Comparison of ENCODE assay signal across 20 cellular contexts in genomic region chr11:61883327-61883726, GRCh38. TPM values are rescaled to one million over a fixed set of nuclear protein-coding genes. Genes with fewer than 3 reads are reported as not detected.
DNase-seq lines count a peak whose midpoint lies in the region; ATAC-seq, FAIRE-seq and TF ChIP-seq lines count a peak whose summit lies in the region.
"Had no signal": no experiment of that assay in that cellular context is flagged by ENCODE, and none has a peak within 500 bp of the region (broad histone marks: within the 10 kb centered on the region; RNA-seq: fewer than 3 reads in every experiment).

No MANE protein-coding gene starts in this region.

- H2AK5ac ChIP-seq in mesendoderm (ENCODE audit: low read length): peak overlapping the region; percentile 32

- TF ChIP-seq CTCF in bronchial epithelial cell (IDR thresholded peaks at IDR 0.05; ENCODE audit: insufficient read depth, low read length, severe bottlenecking) (no peak), GM13976 (IDR thresholded peaks at IDR 0.05; ENCODE audit: borderline replicate concordance, control extremely low read depth, extremely low read depth, insufficient read depth, missing control alignments) (no peak)

- H2BK120ac ChIP-seq in mesendoderm (ENCODE audit: low read depth, low read length): no peak overlapping the region

- in situ Hi-C loops in GM13976 (cut with MboI; ENCODE audit: low sequenced_read_pairs, unreplicated experiment): no loop called here

- H4K8ac ChIP-seq in mesendoderm (ENCODE audit: low read depth, low read length): no peak overlapping the region

- H3K27me3 ChIP-seq in bronchial epithelial cell (ENCODE audit: control insufficient read depth, insufficient read depth, low read length) (no peaks in the 10 kb centered on the region), mesendoderm (ENCODE audit: insufficient read depth, low read length, poor library complexity) (no peaks in the 10 kb centered on the region)

- H3K4ac ChIP-seq in mesendoderm (ENCODE audit: low read depth, low read length): no peak overlapping the region

- H4K5ac ChIP-seq in mesendoderm (ENCODE audit: low read length): no peak overlapping the region

- H3K4me3 ChIP-seq in bronchial epithelial cell (ENCODE audit: low read depth, low read length) (no peak overlapping the region), mesendoderm (ENCODE audit: low read length) (no peak overlapping the region)
- H3K4me3 ChIP-seq: HAP-1 had no signal

- no peaks in the 10 kb centered on the region for H3K27me3 Mint-ChIP-seq in IgD-negative memory B cell

- H2BK5ac ChIP-seq in mesendoderm (ENCODE audit: low read length): no peak overlapping the region

- H3K27ac Mint-ChIP-seq in IgD-negative memory B cell: peak overlapping the region; percentile 8 to 33 (median 14)

- FAIRE-seq in bronchial epithelial cell (lab: Jason Lieb, UNC): peak; percentile 60
- FAIRE-seq: A204.1, GM12892 had no signal

- H3K36me3 Mint-ChIP-seq in IgD-negative memory B cell: peaks cover 2% of the 10 kb centered on the region

- no peak overlapping the region for H3K27ac ChIP-seq in mesendoderm (ENCODE audit: low read depth, low read length)
- H3K27ac ChIP-seq: KMS-11 had no signal

- H3K79me2 ChIP-seq in mesendoderm (ENCODE audit: control insufficient read depth, insufficient read depth, low read length): no peaks in the 10 kb centered on the region

- peaks cover 6% of the 10 kb centered on the region for H3K4me1 ChIP-seq in mesendoderm (ENCODE audit: control insufficient read depth, low read depth, low read length)

- DNase-seq in Ammon's horn (ENCODE audit: low spot score): peak; percentile 73
- no peak for DNase-seq in bronchial epithelial cell (ENCODE audit: low read depth)
- no peak for DNase-seq in mesendoderm
- DNase-seq in activated naive CD4-positive, alpha-beta T cell treated with anti-CD3 and anti-CD28 coated beads, Interleukin-2, amount 50 U/mL, for 16 hours: no peak
- no peak for DNase-seq in SK-N-DZ (ENCODE audit: low spot score)
- DNase-seq in GM13976 (ENCODE audit: low spot score): no peak
- DNase-seq: COR-L47, GF-D8, NCI-H1048, NCI-H1436 treated with DMSO at 0.1 percent for 48 hours, NCI-H2081, NCI-H524, SK-N-SH had no signal

- WGBS in mesendoderm (ENCODE audit: extremely low coverage, insufficient coverage, low lambda C conversion rate): no CpG with 5 or more reads among the region's 10 CpGs

- no peaks in the 10 kb centered on the region for H3K79me1 ChIP-seq in mesendoderm (ENCODE audit: low read length)

- H3K18ac ChIP-seq in mesendoderm (ENCODE audit: low read length): no peak overlapping the region

- H3K4me2 ChIP-seq in mesendoderm (ENCODE audit: low read length): no peak overlapping the region
- H3K4me2 ChIP-seq: KMS-11, SK-N-SH had no signal

- H3K36me3 ChIP-seq in bronchial epithelial cell (ENCODE audit: control insufficient read depth, insufficient read depth, low read length): peaks cover 7% of the 10 kb centered on the region
- no peaks in the 10 kb centered on the region for H3K36me3 ChIP-seq in mesendoderm (ENCODE audit: control insufficient read depth, insufficient read depth, low read length)
- H3K36me3 ChIP-seq: HAP-1 had no signal

- no peak for ATAC-seq in GM21825 (IDR thresholded peaks at IDR 0.05; ENCODE audit: unreplicated experiment)
- ATAC-seq: Right ventricle myocardium inferior had no signal

- peak overlapping the region; percentile 22 for H3K56ac ChIP-seq in mesendoderm (ENCODE audit: low read length)

- H3K9me3 Mint-ChIP-seq in IgD-negative memory B cell: no peaks in the 10 kb centered on the region

- H3K23ac ChIP-seq in mesendoderm (ENCODE audit: low read length): no peak overlapping the region

- peaks cover 22 to 40% (median 25%) of the 10 kb centered on the region in 3 donors for H3K4me1 Mint-ChIP-seq in IgD-negative memory B cell

- H3K9ac ChIP-seq in mesendoderm (ENCODE audit: low read length): no peak overlapping the region
- H3K9ac ChIP-seq: KMS-11, SK-N-SH had no signal

- peak overlapping the region in 1 of 4 donors; percentile 56 for H3K4me3 Mint-ChIP-seq in IgD-negative memory B cell

- no peak overlapping the region for H2BK15ac ChIP-seq in mesendoderm (replicated peaks; ENCODE audit: low read depth)

RNA-seq across cellular contexts. Expression of gene FADS3, which starts 8.0 kb away (rescaled TPM):
- polyA plus RNA-seq in IgD-negative memory B cell: 21.8 TPM
- 31.9 and 66.2 TPM in 2 replicates for total RNA-seq in bronchial epithelial cell
- polyA plus RNA-seq in mesendoderm (2013, experiment 1 of 2): 14.4 TPM
- 13.9 TPM for polyA plus RNA-seq in mesendoderm (2013, experiment 2 of 2)
- polyA plus RNA-seq in SK-N-DZ (2014; cell fraction: cytosol; rRNA removed): 11.7 and 18.5 TPM in 2 replicates
- 74.0 and 80.6 TPM in 2 replicates for polyA plus RNA-seq in SK-N-DZ (2014; cell fraction: nucleus; rRNA removed)

RNA-seq across cellular contexts. Expression of gene RAB3IL1, which starts 34.0 kb away (rescaled TPM):
- not detected for polyA plus RNA-seq in IgD-negative memory B cell
- total RNA-seq in bronchial epithelial cell: 0.90 and 1.1 TPM in 2 replicates
- 1.4 TPM for polyA plus RNA-seq in mesendoderm (2013, experiment 1 of 2)
- 2.3 TPM for polyA plus RNA-seq in mesendoderm (2013, experiment 2 of 2)
- 0.42 and 1.0 TPM in 2 replicates for polyA plus RNA-seq in SK-N-DZ (2014; cell fraction: cytosol; rRNA removed)
- 2.1 and 2.9 TPM in 2 replicates for polyA plus RNA-seq in SK-N-DZ (2014; cell fraction: nucleus; rRNA removed)

RNA-seq across cellular contexts. Expression of gene FADS2, which starts 55.2 kb away (rescaled TPM):
- 0.63 TPM for polyA plus RNA-seq in IgD-negative memory B cell
- 15.2 and 34.2 TPM in 2 replicates for total RNA-seq in bronchial epithelial cell
- 493 TPM for polyA plus RNA-seq in mesendoderm (2013, experiment 1 of 2)
- polyA plus RNA-seq in mesendoderm (2013, experiment 2 of 2): 506 TPM
- 238 and 253 TPM in 2 replicates for polyA plus RNA-seq in SK-N-DZ (2014; cell fraction: cytosol; rRNA removed)
- 137 and 153 TPM in 2 replicates for polyA plus RNA-seq in SK-N-DZ (2014; cell fraction: nucleus; rRNA removed)
